ENCODE assay signal across 8 cellular contexts in genomic region chr5:154646841-154647759, GRCh38.
DNase-seq lines count a peak whose midpoint lies in the region; ATAC-seq and TF ChIP-seq lines count a peak whose summit lies in the region.

No MANE protein-coding gene starts in this region.

- peak overlapping the region; percentile 45 to 96 (median 87) for H3K4me3 Mint-ChIP-seq in IgD-negative memory B cell

- peaks cover 3 to 12% (median 12%) of the 10 kb centered on the region in 3 donors for H3K4me1 Mint-ChIP-seq in IgD-negative memory B cell

- H3K27me3 ChIP-seq in brain microvascular endothelial cell (replicated peaks), result no peaks in the 10 kb centered on the region

- H3K27me3 Mint-ChIP-seq in IgD-negative memory B cell, result peaks cover 18% of the 10 kb centered on the region

- H3K4me3 ChIP-seq in brain microvascular endothelial cell (ENCODE audit: low read depth, low read length), result peak overlapping the region; percentile 42

- H3K36me3 ChIP-seq in brain microvascular endothelial cell (replicated peaks), result no peaks in the 10 kb centered on the region

- DNase-seq in CD1c-positive myeloid dendritic cell (ENCODE audit: extremely low spot score), result peak; percentile 33
- DNase-seq in brain microvascular endothelial cell, result no peak
- DNase-seq in kidney glomerular epithelial cell (lab: John Stamatoyannopoulos, UW), result peak; percentile 26
- DNase-seq in stimulated activated CD8-positive, alpha-beta memory T cell treated with anti-CD3 and anti-CD28 coated beads, Interleukin-4, amount 100 ng/mL, for 24 hours (ENCODE audit: low read depth), result peak; percentile 11

- no peak overlapping the region for H3K27ac ChIP-seq in brain microvascular endothelial cell

- H3K27ac Mint-ChIP-seq in IgD-negative memory B cell, result peak overlapping the region in 1 of 3 donors; percentile 3

- peak; percentile 71 for ATAC-seq in GM19351 (IDR thresholded peaks at IDR 0.05; ENCODE audit: unreplicated experiment)
- ATAC-seq in HG02970 (IDR thresholded peaks at IDR 0.05; ENCODE audit: low FRiP score, unreplicated experiment), result no peak
- ATAC-seq in HG02623 (IDR thresholded peaks at IDR 0.05; ENCODE audit: unreplicated experiment), result no peak

- H3K9me3 Mint-ChIP-seq in IgD-negative memory B cell, result peaks cover 0 to 18% (median 0%) of the 10 kb centered on the region in 3 donors

- no peak for TF ChIP-seq CTCF in brain microvascular endothelial cell (IDR thresholded peaks at IDR 0.05; ENCODE audit: low read depth, low read length, missing control alignments)

- in situ Hi-C loops in brain microvascular endothelial cell (cut with HindIII; ENCODE audit: low pct_ligation_motif_present, low sequenced_read_pairs), result no loop called here

- H3K36me3 Mint-ChIP-seq in IgD-negative memory B cell, result no peaks in the 10 kb centered on the region
